ENCODE assay signal across 1 cellular context in the genomic region with DNA sequence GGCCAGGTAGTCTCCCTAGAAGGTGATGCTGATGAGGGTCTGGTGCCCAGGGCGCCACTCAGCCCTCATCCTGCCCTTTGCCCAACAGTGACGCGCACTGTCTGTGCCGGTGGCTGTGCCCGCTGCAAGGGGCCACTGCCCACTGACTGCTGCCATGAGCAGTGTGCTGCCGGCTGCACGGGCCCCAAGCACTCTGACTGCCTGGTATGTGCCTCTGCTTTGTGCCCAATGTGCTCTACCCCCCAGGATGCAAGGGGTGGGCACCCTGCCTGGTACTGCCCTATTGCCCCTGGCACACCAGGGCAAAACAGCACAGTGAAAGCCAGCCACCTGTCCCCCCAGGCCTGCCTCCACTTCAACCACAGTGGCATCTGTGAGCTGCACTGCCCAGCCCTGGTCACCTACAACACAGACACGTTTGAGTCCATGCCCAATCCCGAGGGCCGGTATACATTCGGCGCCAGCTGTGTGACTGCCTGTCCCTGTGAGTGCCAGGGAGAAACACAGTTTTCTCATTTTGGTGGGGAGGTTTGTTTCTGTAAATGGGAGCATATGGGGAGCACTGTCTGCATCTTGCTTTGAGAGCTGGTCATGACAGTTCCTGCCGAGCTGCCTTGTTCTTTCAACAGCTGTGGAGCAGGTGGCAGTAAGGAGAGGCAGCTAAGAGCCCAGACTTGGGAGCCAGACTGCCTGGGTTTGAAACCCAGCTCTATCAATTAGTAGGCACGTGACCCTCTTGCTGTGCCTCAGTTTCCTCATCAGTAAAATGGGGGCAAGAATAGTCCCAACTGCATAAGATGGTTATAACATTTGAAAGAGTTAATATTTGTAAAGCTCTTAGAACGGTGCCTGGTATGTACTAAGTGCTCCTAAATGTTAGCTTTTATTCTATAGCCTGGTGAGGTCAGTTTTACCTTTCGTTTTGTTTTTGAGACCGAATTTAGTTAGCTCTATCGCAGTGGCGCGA.
A peak's percentile ranks its signal among the peaks of the same experiment; 100 is the strongest.
TF ChIP-seq lines count a peak whose summit lies in the region.

No MANE protein-coding gene starts in this region.

TF ChIP-seq in K562, 482 proteins besides CTCF, POLR2A, EP300 and RAD21:
- TF ChIP-seq RBM25 (IDR thresholded peaks at IDR 0.05; ENCODE audit: low read depth, low read length, severe bottlenecking) (peak; percentile 64), ZNF212 (CRISPR knock-in tag; IDR thresholded peaks at IDR 0.05) (no peak), CHD1 (IDR thresholded peaks at IDR 0.05; ENCODE audit: low read length) (no peak)
- TF ChIP-seq, protein P1, sequence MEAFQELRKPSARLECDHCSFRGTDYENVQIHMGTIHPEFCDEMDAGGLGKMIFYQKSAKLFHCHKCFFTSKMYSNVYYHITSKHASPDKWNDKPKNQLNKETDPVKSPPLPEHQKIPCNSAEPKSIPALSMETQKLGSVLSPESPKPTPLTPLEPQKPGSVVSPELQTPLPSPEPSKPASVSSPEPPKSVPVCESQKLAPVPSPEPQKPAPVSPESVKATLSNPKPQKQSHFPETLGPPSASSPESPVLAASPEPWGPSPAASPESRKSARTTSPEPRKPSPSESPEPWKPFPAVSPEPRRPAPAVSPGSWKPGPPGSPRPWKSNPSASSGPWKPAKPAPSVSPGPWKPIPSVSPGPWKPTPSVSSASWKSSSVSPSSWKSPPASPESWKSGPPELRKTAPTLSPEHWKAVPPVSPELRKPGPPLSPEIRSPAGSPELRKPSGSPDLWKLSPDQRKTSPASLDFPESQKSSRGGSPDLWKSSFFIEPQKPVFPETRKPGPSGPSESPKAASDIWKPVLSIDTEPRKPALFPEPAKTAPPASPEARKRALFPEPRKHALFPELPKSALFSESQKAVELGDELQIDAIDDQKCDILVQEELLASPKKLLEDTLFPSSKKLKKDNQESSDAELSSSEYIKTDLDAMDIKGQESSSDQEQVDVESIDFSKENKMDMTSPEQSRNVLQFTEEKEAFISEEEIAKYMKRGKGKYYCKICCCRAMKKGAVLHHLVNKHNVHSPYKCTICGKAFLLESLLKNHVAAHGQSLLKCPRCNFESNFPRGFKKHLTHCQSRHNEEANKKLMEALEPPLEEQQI (IDR thresholded peaks at IDR 0.05), result no peak
- TF ChIP-seq, protein P2, sequence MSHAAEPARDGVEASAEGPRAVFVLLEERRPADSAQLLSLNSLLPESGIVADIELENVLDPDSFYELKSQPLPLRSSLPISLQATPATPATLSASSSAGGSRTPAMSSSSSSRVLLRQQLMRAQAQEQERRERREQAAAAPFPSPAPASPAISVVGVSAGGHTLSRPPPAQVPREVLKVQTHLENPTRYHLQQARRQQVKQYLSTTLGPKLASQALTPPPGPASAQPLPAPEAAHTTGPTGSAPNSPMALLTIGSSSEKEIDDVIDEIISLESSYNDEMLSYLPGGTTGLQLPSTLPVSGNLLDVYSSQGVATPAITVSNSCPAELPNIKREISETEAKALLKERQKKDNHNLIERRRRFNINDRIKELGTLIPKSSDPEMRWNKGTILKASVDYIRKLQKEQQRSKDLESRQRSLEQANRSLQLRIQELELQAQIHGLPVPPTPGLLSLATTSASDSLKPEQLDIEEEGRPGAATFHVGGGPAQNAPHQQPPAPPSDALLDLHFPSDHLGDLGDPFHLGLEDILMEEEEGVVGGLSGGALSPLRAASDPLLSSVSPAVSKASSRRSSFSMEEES (CRISPR knock-in tag; IDR thresholded peaks at IDR 0.05), result peak; percentile 37; the same call in 1 of the 2 replicates
